ENCODE assay signal across 12 cellular contexts in genomic region chr1:13829152-13829769, GRCh38.
DNase-seq lines count a peak whose midpoint lies in the region; ATAC-seq and TF ChIP-seq lines count a peak whose summit lies in the region.
"Had no signal": no experiment of that assay in that cellular context is flagged by ENCODE, and none has a peak within 500 bp of the region (broad histone marks: within the 10 kb centered on the region; RNA-seq: fewer than 3 reads in every experiment).

No MANE protein-coding gene starts in this region.

- no peak overlapping the region for H2BK12ac ChIP-seq in neuronal stem cell (ENCODE audit: low read length)

- H3K27me3 ChIP-seq in mammary epithelial cell (ENCODE audit: insufficient read depth, low read length) = no peaks in the 10 kb centered on the region
- peaks cover 0 to 19% (median 0%) of the 10 kb centered on the region in 3 experiments for H3K27me3 ChIP-seq in neuronal stem cell (ENCODE audit: control insufficient read depth in 3 of 3, insufficient read depth in 3 of 3, low read depth in 1 of 3, low read length in 3 of 3)
- peaks cover 5% of the 10 kb centered on the region for H3K27me3 ChIP-seq in smooth muscle cell (ENCODE audit: low read depth)

- H3K9me3 ChIP-seq in mammary epithelial cell (replicated peaks; ENCODE audit: insufficient read depth, low read length) = no peaks in the 10 kb centered on the region
- H3K9me3 ChIP-seq in neuronal stem cell (replicated peaks in 1 of 2; ENCODE audit: control insufficient read depth in 2 of 2, insufficient read depth in 1 of 2, low read depth in 1 of 2, low read length in 2 of 2) = no peaks in the 10 kb centered on the region
- no peaks in the 10 kb centered on the region for H3K9me3 ChIP-seq in smooth muscle cell (replicated peaks; ENCODE audit: low read depth)

- H2AFZ ChIP-seq in mammary epithelial cell (ENCODE audit: low read depth, low read length) (peak overlapping the region; percentile 27), neuronal stem cell (ENCODE audit: low read length) (no peak overlapping the region), smooth muscle cell (ENCODE audit: low read depth) (no peak overlapping the region)

- no peak overlapping the region for H2BK5ac ChIP-seq in neuronal stem cell (ENCODE audit: low read length)

- TF ChIP-seq CTCF in mammary epithelial cell (conservative IDR thresholded peaks at IDR 0.05 in 1 of 2, IDR thresholded peaks at IDR 0.05 in 1 of 2; ENCODE audit: extremely low read depth in 1 of 2, insufficient read depth in 1 of 2, low read depth in 1 of 2, low read length in 2 of 2) (no peak), smooth muscle cell (IDR thresholded peaks at IDR 0.05; ENCODE audit: borderline replicate concordance, insufficient read depth, poor library complexity, severe bottlenecking) (no peak)

- TF ChIP-seq EP300 in Ishikawa (IDR thresholded peaks at IDR 0.05; ENCODE audit: borderline replicate concordance) = no peak

- CTCF ChIA-PET in mammary epithelial cell (lab: Charles Lee; ENCODE audit: low non-redundant PET) = no interaction called here

- TF ChIP-seq RAD21 in Ishikawa (IDR thresholded peaks at IDR 0.05; ENCODE audit: low read depth) = no peak

- dilution Hi-C loops in mammary epithelial cell (cut with HindIII; ENCODE audit: low sequenced_read_pairs) = no loop called here

- 55% methylated on average over 9 of the region's 10 CpGs for WGBS in mammary epithelial cell (ENCODE audit: low coverage, missing lambda C conversion rate)
- WGBS in neuronal stem cell (ENCODE audit: extremely low coverage in 2 of 2, insufficient read length in 2 of 2, insufficient replicate concordance in 1 of 2), 2 donors = no CpG with 5 or more reads among the region's 10 CpGs
- 82% methylated on average over 10 of the region's 10 CpGs for WGBS in smooth muscle cell (ENCODE audit: low lambda C conversion rate)

- peak overlapping the region; percentile 67 for H3K18ac ChIP-seq in neuronal stem cell (ENCODE audit: low read length)

- BruUV-seq in mammary epithelial cell (replicated peaks; lab: Mats Ljungman, UMichigan) = no TSS peak

- no peak overlapping the region for H4K91ac ChIP-seq in neuronal stem cell (ENCODE audit: low read depth, low read length, poor library complexity)

- no peak overlapping the region for H2AK5ac ChIP-seq in neuronal stem cell (ENCODE audit: low read depth, low read length)

- H3K4ac ChIP-seq in neuronal stem cell (ENCODE audit: low read length) = no peak overlapping the region

- no peaks in the 10 kb centered on the region for H3K79me1 ChIP-seq in neuronal stem cell (ENCODE audit: low read depth, low read length)

- H2BK120ac ChIP-seq in neuronal stem cell (ENCODE audit: low read depth, low read length) = no peak overlapping the region

- H4K8ac ChIP-seq in neuronal stem cell (ENCODE audit: low read depth, low read length) = no peak overlapping the region

- H3K4me2 ChIP-seq in mammary epithelial cell (ENCODE audit: insufficient read depth, low read depth, low read length) (no peak overlapping the region), neuronal stem cell (ENCODE audit: insufficient read depth, low read length, poor library complexity, severe bottlenecking) (no peak overlapping the region), smooth muscle cell (no peak overlapping the region)
- H3K4me2 ChIP-seq: KMS-11 had no signal

- no peak for ATAC-seq in HG03442 (IDR thresholded peaks at IDR 0.05; ENCODE audit: unreplicated experiment)

- in situ Hi-C loops in mammary epithelial cell (cut with MboI; ENCODE audit: low sequenced_read_pairs in 2 of 2) = no loop called here

- intact Hi-C loops in mammary epithelial cell (cut with micrococcal nuclease) = no loop called here

- H3K4me3 ChIP-seq in mammary epithelial cell (replicated peaks in 1 of 3; ENCODE audit: insufficient read depth in 1 of 3, low read depth in 2 of 3, low read length in 3 of 3) = no peak overlapping the region
- H3K4me3 ChIP-seq in neuronal stem cell (ENCODE audit: low read length in 2 of 2) = no peak overlapping the region
- H3K4me3 ChIP-seq in smooth muscle cell = no peak overlapping the region

- H3K9ac ChIP-seq in mammary epithelial cell (ENCODE audit: insufficient read depth, low read length) (no peak overlapping the region), neuronal stem cell (ENCODE audit: low read depth, low read length, poor library complexity) (no peak overlapping the region), smooth muscle cell (ENCODE audit: low read depth) (no peak overlapping the region)
- H3K9ac ChIP-seq: KMS-11 had no signal

- H3K36me3 ChIP-seq in mammary epithelial cell (ENCODE audit: insufficient read depth, low read length) (no peaks in the 10 kb centered on the region), neuronal stem cell (replicated peaks in 1 of 2; ENCODE audit: control insufficient read depth in 2 of 2, insufficient read depth in 2 of 2, low read length in 2 of 2) (no peaks in the 10 kb centered on the region), smooth muscle cell (ENCODE audit: low read depth) (no peaks in the 10 kb centered on the region)

- no peak overlapping the region for H3K27ac ChIP-seq in mammary epithelial cell (ENCODE audit: insufficient read depth, low read depth, low read length)
- H3K27ac ChIP-seq in neuronal stem cell (replicated peaks; ENCODE audit: low read length) = no peak overlapping the region
- no peak overlapping the region for H3K27ac ChIP-seq in smooth muscle cell (ENCODE audit: low read depth)
- H3K27ac ChIP-seq: KMS-11 had no signal

- H3K23ac ChIP-seq in neuronal stem cell (ENCODE audit: low read depth, low read length, poor library complexity) = no peak overlapping the region

- H4K20me1 ChIP-seq in mammary epithelial cell (ENCODE audit: insufficient read depth, low read length) = no peaks in the 10 kb centered on the region
- no peaks in the 10 kb centered on the region for H4K20me1 ChIP-seq in smooth muscle cell (ENCODE audit: low read depth)

- no peaks in the 10 kb centered on the region for H3K79me2 ChIP-seq in mammary epithelial cell (ENCODE audit: insufficient read depth, low read length)
- no peaks in the 10 kb centered on the region for H3K79me2 ChIP-seq in smooth muscle cell (ENCODE audit: low read depth)

- H3K4me1 ChIP-seq in mammary epithelial cell (ENCODE audit: insufficient read depth, low read length) (no peaks in the 10 kb centered on the region), neuronal stem cell (ENCODE audit: control insufficient read depth in 2 of 2, insufficient read depth in 1 of 2, low read depth in 1 of 2, low read length in 2 of 2) (peaks cover 0 to 2% of the 10 kb centered on the region in 2 donors), smooth muscle cell (ENCODE audit: low read depth) (no peaks in the 10 kb centered on the region)

- peak overlapping the region; percentile 57 for H3K14ac ChIP-seq in neuronal stem cell (ENCODE audit: low read length)

- no peaks in the 10 kb centered on the region for H3F3A ChIP-seq in smooth muscle cell (ENCODE audit: low read depth)

- DNase-seq in D341Med (ENCODE audit: low spot score) (peak; percentile 6), mammary epithelial cell (no peak), neuronal stem cell (ENCODE audit: low spot score) (no peak), smooth muscle cell (lab: John Stamatoyannopoulos, UW; ENCODE audit: unreplicated experiment) (no peak), inferior parietal cortex (ENCODE audit: extremely low spot score) (no peak)
- no peak for DNase-seq in stimulated activated naive CD4-positive, alpha-beta T cell treated with Interleukin-2 at 50 U/mL for 16 hours (lab: John Stamatoyannopoulos, UW)
- DNase-seq: C1 segment of cervical spinal cord, GF-D8, mesenchymal stem cell had no signal

- H2BK15ac ChIP-seq in neuronal stem cell (ENCODE audit: low read length) = no peak overlapping the region

TF ChIP-seq in Ishikawa, 13 proteins besides CTCF, POLR2A, EP300 and RAD21:
- TF ChIP-seq REST (IDR thresholded peaks at IDR 0.05; ENCODE audit: low read depth) = no peak
- no peak for TF ChIP-seq CEBPB (IDR thresholded peaks at IDR 0.05)
- no peak for TF ChIP-seq MAX (IDR thresholded peaks at IDR 0.05)
- TF ChIP-seq TAF1 (IDR thresholded peaks at IDR 0.05; ENCODE audit: low read depth) = no peak
- TF ChIP-seq TCF12 (IDR thresholded peaks at IDR 0.05; ENCODE audit: low read depth) = no peak
- TF ChIP-seq USF1 (IDR thresholded peaks at IDR 0.05) = peak; percentile 65
TF ChIP-seq in Ishikawa: peak in this region for 1.
